8 cellular contexts compared by ENCODE assay signal in the genomic region with DNA sequence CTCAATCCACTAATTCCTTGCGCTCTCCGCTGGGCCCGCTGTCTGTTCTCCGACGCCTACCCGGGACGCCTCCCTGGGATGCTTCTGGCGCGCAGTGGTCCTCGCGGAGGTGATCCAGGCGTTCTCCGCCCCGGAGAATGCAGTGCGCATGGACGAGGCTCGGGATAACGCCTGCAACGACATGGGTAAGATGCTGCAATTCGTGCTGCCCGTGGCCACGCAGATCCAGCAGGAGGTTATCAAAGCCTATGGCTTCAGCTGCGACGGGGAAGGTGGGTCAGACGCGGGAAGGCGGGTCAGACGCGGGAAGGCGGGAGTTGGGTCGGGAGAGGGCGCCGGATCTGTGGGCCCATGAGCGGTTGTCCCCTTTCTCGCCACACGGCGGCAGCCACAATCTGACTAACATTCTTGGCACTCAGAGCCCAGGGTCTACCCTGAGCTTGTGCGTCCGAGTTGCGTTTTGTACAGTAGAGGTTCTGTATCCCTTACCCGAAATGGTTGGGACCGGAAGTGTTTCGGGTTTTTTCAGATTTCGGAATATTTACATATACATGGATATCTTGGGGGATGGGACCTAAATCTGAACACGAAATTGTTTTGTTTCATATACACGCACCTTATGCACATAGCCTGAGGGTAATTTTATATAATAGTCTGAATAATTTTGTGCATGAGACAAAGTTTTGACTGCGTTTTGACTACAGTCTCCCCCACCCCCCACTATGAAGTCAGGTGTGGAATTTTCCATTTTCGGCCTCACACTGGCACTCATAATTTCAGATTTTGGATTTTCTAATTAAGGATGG. TPM values are rescaled to one million over a fixed set of nuclear protein-coding genes. Genes with fewer than 3 reads are reported as not detected.
A peak's percentile ranks its signal among the peaks of the same experiment; 100 is the strongest.
DNase-seq lines count a peak whose midpoint lies in the region.

No MANE protein-coding gene starts in this region.

- in situ Hi-C loops in G401 (cut with HindIII; ENCODE audit: low sequenced_read_pairs): no loop called here

- peak; percentile 96 for DNase-seq in G401 (ENCODE audit: low spot score)
- peak; percentile 93 for DNase-seq in HCEC 1CT
- DNase-seq in MV-4-11 (lab: John Stamatoyannopoulos, UW): peak; percentile 90
- peak; percentile 95 for DNase-seq in SK-N-DZ (ENCODE audit: low spot score)
- DNase-seq in activated naive CD4-positive, alpha-beta T cell treated with anti-CD3 and anti-CD28 coated beads, Interleukin-2, amount 50 U/mL, for 16 hours: peak; percentile 85
- DNase-seq in germinal center (ENCODE audit: low spot score): peak; percentile 84
- DNase-seq in nucleus accumbens (lab: John Stamatoyannopoulos, UW): peak; percentile 27 to 95 (median 84)

- peak overlapping the region; percentile 97 for H3K27ac ChIP-seq in temporal lobe (ENCODE audit: low read depth, low read length)

RNA-seq across cellular contexts. Expression of gene C12orf57, which starts 0.8 kb away (rescaled TPM):
- total RNA-seq in G401 (2014; rRNA removed; shearing (Covaris generic)): 88.1 and 132 TPM in 2 replicates
- 890 and 1,059 TPM in 2 replicates for polyA plus RNA-seq in SK-N-DZ (2014; cell fraction: cytosol; rRNA removed)
- 478 and 558 TPM in 2 replicates for polyA plus RNA-seq in SK-N-DZ (2014; cell fraction: nucleus; rRNA removed)
- total RNA-seq in temporal lobe: 276 TPM

RNA-seq across cellular contexts. Expression of gene RNU7-1, which starts 1.0 kb away (rescaled TPM):
- not detected in 2 replicates for total RNA-seq in G401 (2014; rRNA removed; shearing (Covaris generic))
- polyA plus RNA-seq in SK-N-DZ (2014; cell fraction: cytosol; rRNA removed): not detected in 2 replicates
- not detected in 2 replicates for polyA plus RNA-seq in SK-N-DZ (2014; cell fraction: nucleus; rRNA removed)
- not detected for total RNA-seq in temporal lobe

RNA-seq across cellular contexts. Expression of gene PTPN6, which starts 6.6 kb away (rescaled TPM):
- 12.1 and 16.6 TPM in 2 replicates for total RNA-seq in G401 (2014; rRNA removed; shearing (Covaris generic))
- 0.48 and 0.64 TPM in 2 replicates for polyA plus RNA-seq in SK-N-DZ (2014; cell fraction: cytosol; rRNA removed)
- 1.1 and 1.3 TPM in 2 replicates for polyA plus RNA-seq in SK-N-DZ (2014; cell fraction: nucleus; rRNA removed)
- total RNA-seq in temporal lobe: 2.5 TPM

RNA-seq across cellular contexts. Expression of gene ATN1, which starts 16.8 kb away (rescaled TPM):
- total RNA-seq in G401 (2014; rRNA removed; shearing (Covaris generic)): 2.2 and 6.2 TPM in 2 replicates
- polyA plus RNA-seq in SK-N-DZ (2014; cell fraction: cytosol; rRNA removed): 15.9 and 16.9 TPM in 2 replicates
- polyA plus RNA-seq in SK-N-DZ (2014; cell fraction: nucleus; rRNA removed): 19.4 and 59.9 TPM in 2 replicates
- total RNA-seq in temporal lobe: 34.2 TPM

RNA-seq across cellular contexts. Expression of gene PHB2, which starts 25.9 kb away (rescaled TPM):
- 667 and 679 TPM in 2 replicates for total RNA-seq in G401 (2014; rRNA removed; shearing (Covaris generic))
- polyA plus RNA-seq in SK-N-DZ (2014; cell fraction: cytosol; rRNA removed): 713 and 811 TPM in 2 replicates
- polyA plus RNA-seq in SK-N-DZ (2014; cell fraction: nucleus; rRNA removed): 771 and 835 TPM in 2 replicates
- 117 TPM for total RNA-seq in temporal lobe

Comparison
In these comparisons a context has a peak if more than half of its experiments do, and no peak if none do; other contexts are left out.
1. Peak in every context shown above with its lines: DNase-seq and H3K27ac ChIP-seq.